33 cellular contexts compared by ENCODE assay signal in genomic region chr2:211161236-211161635, GRCh38.
DNase-seq lines count a peak whose midpoint lies in the region; ATAC-seq and TF ChIP-seq lines count a peak whose summit lies in the region.
"Had no signal": no experiment of that assay in that cellular context is flagged by ENCODE, and none has a peak within 500 bp of the region (broad histone marks: within the 10 kb centered on the region; RNA-seq: fewer than 3 reads in every experiment).

No MANE protein-coding gene starts in this region.

- H3K27ac ChIP-seq in brain microvascular endothelial cell: peak overlapping the region; percentile 78
- H3K27ac ChIP-seq: 22Rv1, colonic mucosa, left ventricle myocardium inferior, Peyer's patch, prostate gland, suprapubic skin, upper lobe of left lung had no signal

- peak; percentile 17 for DNase-seq in NOMO-1 treated with DMSO at 0.1 percent for 48 hours (lab: John Stamatoyannopoulos, UW; ENCODE audit: unreplicated experiment)
- no peak for DNase-seq in NOMO-1 treated with dmso at 0.1 percent for 144 hours (lab: John Stamatoyannopoulos, UW; ENCODE audit: unreplicated experiment)
- peak; percentile 20 for DNase-seq in brain microvascular endothelial cell
- peak; percentile 54 for DNase-seq in iris pigment epithelial cell (ENCODE audit: low read depth)
- DNase-seq in DMS 273 treated with DMSO at 0.1 percent for 48 hours (lab: John Stamatoyannopoulos, UW): no peak
- no peak for DNase-seq in Right ventricle myocardium superior
- no peak for DNase-seq in stimulated activated CD4-positive, alpha-beta T cell treated with anti-CD3 and anti-CD28 coated beads, Interleukin-2, amount 100 ng/mL, for 48 hours
- DNase-seq: activated CD4-positive, alpha-beta memory T cell treated with anti-CD3 and anti-CD28 coated beads for 36 hours; activated CD4-positive, alpha-beta T cell treated with anti-CD3 and anti-CD28 coated beads for 1 hour; activated naive CD4-positive, alpha-beta T cell; activated naive CD8-positive, alpha-beta T cell treated with anti-CD3 and anti-CD28 coated beads, Interleukin-2, amount 50 U/mL, for 24 hours; C1 segment of cervical spinal cord; colonic mucosa; effector memory CD4-positive, alpha-beta T cell; erythroblast; foreskin fibroblast; H7; head of caudate nucleus; Kasumi-1; left ventricle myocardium inferior; naive B cell; NCI-H1092; NCI-H1694; NCI-H510A; Peyer's patch; SIG-M5; stimulated activated naive B cell treated with anti-CD40 and anti-IgM and Interleukin-4, amounts not matched to agents 10 μg/mL and 1 μg/mL and 100 μg/mL, for 72 hours; SW 1271; upper lobe of left lung had no signal

- H3K4me3 ChIP-seq in brain microvascular endothelial cell (ENCODE audit: low read depth, low read length): peak overlapping the region; percentile 9
- H3K4me3 ChIP-seq: colonic mucosa, left ventricle myocardium inferior, Peyer's patch, prostate gland, suprapubic skin, upper lobe of left lung had no signal

- in situ Hi-C loops in brain microvascular endothelial cell (cut with HindIII; ENCODE audit: low pct_ligation_motif_present, low sequenced_read_pairs): no loop called here

- ATAC-seq in Right ventricle myocardium superior (ENCODE audit: poor library complexity) (no peak), HG03439 (IDR thresholded peaks at IDR 0.05; ENCODE audit: unreplicated experiment) (no peak)
- ATAC-seq: activated naive CD8-positive, alpha-beta T cell treated with anti-CD3 and anti-CD28 coated beads, Interleukin-2, amount 50 U/mL, for 24 hours; stimulated activated naive B cell treated with anti-CD40 and anti-IgM and Interleukin-4, amounts not matched to agents 10 μg/mL and 1 μg/mL and 100 μg/mL, for 72 hours had no signal

- no peaks in the 10 kb centered on the region for H3K27me3 ChIP-seq in brain microvascular endothelial cell (replicated peaks)
- H3K27me3 ChIP-seq: colonic mucosa, Peyer's patch, suprapubic skin, upper lobe of left lung had no signal

- intact Hi-C loops in Right ventricle myocardium superior (cut with DNase I): no loop called here

- no peak for TF ChIP-seq CTCF in brain microvascular endothelial cell (IDR thresholded peaks at IDR 0.05; ENCODE audit: low read depth, low read length, missing control alignments)

- H3K36me3 ChIP-seq in brain microvascular endothelial cell (replicated peaks): no peaks in the 10 kb centered on the region
- H3K36me3 ChIP-seq: colonic mucosa, left ventricle myocardium inferior, Peyer's patch, prostate gland, suprapubic skin, upper lobe of left lung had no signal

Comparison
In these comparisons a context has a peak if more than half of its experiments do, and no peak if none do; other contexts are left out.
1. DNase-seq: peak in NOMO-1 treated with DMSO at 0.1 percent for 48 hours (single experiment), brain microvascular endothelial cell (single experiment) and iris pigment epithelial cell (single experiment); none in NOMO-1 treated with dmso at 0.1 percent for 144 hours (single experiment), DMS 273 treated with DMSO at 0.1 percent for 48 hours (single experiment), Right ventricle myocardium superior (single experiment) and stimulated activated CD4-positive, alpha-beta T cell treated with anti-CD3 and anti-CD28 coated beads, Interleukin-2, amount 100 ng/mL, for 48 hours (0 of 2).